In the genomic region with DNA sequence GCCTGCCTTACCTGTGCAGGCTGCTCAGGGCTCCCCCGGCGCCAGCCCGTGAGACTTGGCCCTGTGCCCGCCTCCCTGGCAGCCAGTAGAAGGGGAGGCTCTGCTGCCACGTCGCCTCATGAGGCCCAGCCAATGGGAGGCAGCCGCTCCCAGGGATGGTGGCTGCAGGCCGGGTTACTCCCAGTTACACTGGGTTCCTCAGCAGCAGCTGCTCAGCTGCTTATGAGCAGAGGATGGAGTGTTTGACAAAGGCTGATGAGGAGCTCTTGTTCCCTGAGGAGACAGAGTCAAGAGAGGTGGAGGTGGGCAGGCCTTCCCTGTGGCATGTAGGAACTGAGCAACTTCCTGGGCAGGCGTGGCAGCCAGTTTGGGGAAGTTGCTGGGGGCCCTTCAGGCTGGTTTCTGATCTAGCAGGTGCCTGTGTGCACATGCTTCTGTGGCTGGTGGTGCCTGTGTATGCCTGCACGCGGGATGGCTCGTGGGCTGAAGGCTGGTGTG, we compare ENCODE assay signal across 8 cellular contexts. TPM values are rescaled to one million over a fixed set of nuclear protein-coding genes. Genes with fewer than 3 reads are reported as not detected.
DNase-seq lines count a peak whose midpoint lies in the region; ATAC-seq and TF ChIP-seq lines count a peak whose summit lies in the region.

No MANE protein-coding gene starts in this region.

- intact Hi-C loops in activated CD8-positive, alpha-beta T cell treated with anti-CD3 and anti-CD28 coated beads for 36 hours (cut with micrococcal nuclease), result no loop called here
- intact Hi-C loops in sigmoid colon (cut with DNase I), result no loop called here

- POLR2A ChIA-PET in activated CD8-positive, alpha-beta T cell treated with anti-CD3 and anti-CD28 coated beads for 36 hours (lab: Charles Lee), result interaction anchor here (1.3 to 1.5 kb wide), 2 partner anchors 9 to 20 kb away, joined by 3 to 4 read pairs; no protein-coding TSS in a partner anchor

- TF ChIP-seq POLR2A in sigmoid colon (IDR thresholded peaks at IDR 0.05), result no peak

- CTCF ChIA-PET in activated CD8-positive, alpha-beta T cell treated with anti-CD3 and anti-CD28 coated beads for 36 hours (lab: Charles Lee), result interaction anchor here (1.4 to 1.9 kb wide), 3 partner anchors 10 to 41 kb away, joined by 4 to 5 read pairs (median 5); no protein-coding TSS in a partner anchor

- H3K4me1 ChIP-seq in sigmoid colon, result peaks cover 0 to 10% (median 10%) of the 10 kb centered on the region in 4 donors

- TF ChIP-seq CTCF in GM12875 (IDR thresholded peaks at IDR 0.05; ENCODE audit: borderline replicate concordance, insufficient read depth, low read depth, low read length) (no peak), sigmoid colon (IDR thresholded peaks at IDR 0.05) (no peak)
- no peak for TF ChIP-seq CTCF in activated CD8-positive, alpha-beta T cell treated with anti-CD3 and anti-CD28 coated beads for 36 hours (IDR thresholded peaks at IDR 0.05)

- H3K4me3 Mint-ChIP-seq in activated CD8-positive, alpha-beta T cell treated with anti-CD3 and anti-CD28 coated beads for 36 hours, result peak overlapping the region; percentile 44
- peak overlapping the region; percentile 67 for H3K4me3 Mint-ChIP-seq in memory B cell

- no peak for TF ChIP-seq EP300 in sigmoid colon (IDR thresholded peaks at IDR 0.05)

- no peaks in the 10 kb centered on the region for H3K9me3 ChIP-seq in MG63
- no peaks in the 10 kb centered on the region for H3K9me3 ChIP-seq in sigmoid colon

- no peak overlapping the region for H3K27ac ChIP-seq in sigmoid colon

- peak; percentile 44 for ATAC-seq in GM21825 (IDR thresholded peaks at IDR 0.05; ENCODE audit: unreplicated experiment)
- ATAC-seq in activated CD8-positive, alpha-beta T cell treated with anti-CD3 and anti-CD28 coated beads for 36 hours, result peak; percentile 58
- peak; percentile 97 for ATAC-seq in memory B cell (ENCODE audit: low read depth)
- ATAC-seq in HG02884 (IDR thresholded peaks at IDR 0.05; ENCODE audit: unreplicated experiment), result no peak

- H3K4me3 ChIP-seq in GM12875 (ENCODE audit: low read depth, low read length) (peak overlapping the region; percentile 23), MG63 (no peak overlapping the region), sigmoid colon (no peak overlapping the region)

- peak overlapping the region; percentile 77 for H3K27ac Mint-ChIP-seq in activated CD8-positive, alpha-beta T cell treated with anti-CD3 and anti-CD28 coated beads for 36 hours
- H3K27ac Mint-ChIP-seq in memory B cell, result peak overlapping the region; percentile 87

- H3K36me3 ChIP-seq in MG63, result no peaks in the 10 kb centered on the region
- no peaks in the 10 kb centered on the region for H3K36me3 ChIP-seq in sigmoid colon

- peak; percentile 96 to 97 for DNase-seq in NCI-H2081 (lab: John Stamatoyannopoulos, UW)
- DNase-seq in activated CD8-positive, alpha-beta T cell treated with anti-CD3 and anti-CD28 coated beads for 36 hours, result peak; percentile 60
- peak; percentile 52 to 62 for DNase-seq in memory B cell (ENCODE audit: low spot score in 2 of 2)
- no peak for DNase-seq in MG63
- DNase-seq in sigmoid colon, result no peak

- H3K27me3 ChIP-seq in MG63 (no peaks in the 10 kb centered on the region), sigmoid colon (no peaks in the 10 kb centered on the region)

- peaks cover 74% of the 10 kb centered on the region for H3K36me3 Mint-ChIP-seq in activated CD8-positive, alpha-beta T cell treated with anti-CD3 and anti-CD28 coated beads for 36 hours (ENCODE audit: low read depth)
- no peaks in the 10 kb centered on the region for H3K36me3 Mint-ChIP-seq in memory B cell

- H3K9me3 Mint-ChIP-seq in activated CD8-positive, alpha-beta T cell treated with anti-CD3 and anti-CD28 coated beads for 36 hours, result no peaks in the 10 kb centered on the region
- H3K9me3 Mint-ChIP-seq in memory B cell, result no peaks in the 10 kb centered on the region

- peaks cover 32% of the 10 kb centered on the region for H3K4me1 Mint-ChIP-seq in activated CD8-positive, alpha-beta T cell treated with anti-CD3 and anti-CD28 coated beads for 36 hours (ENCODE audit: low read depth)
- peaks cover 45% of the 10 kb centered on the region for H3K4me1 Mint-ChIP-seq in memory B cell

- H3K27me3 Mint-ChIP-seq in activated CD8-positive, alpha-beta T cell treated with anti-CD3 and anti-CD28 coated beads for 36 hours, result no peaks in the 10 kb centered on the region
- no peaks in the 10 kb centered on the region for H3K27me3 Mint-ChIP-seq in memory B cell

- 30 to 37% methylated on average over 12 of the region's 12 CpGs for WGBS in sigmoid colon, 2 donors

RNA-seq across cellular contexts. Expression of gene MFSD2A, which starts 5.6 kb away (rescaled TPM):
- 10 to 100 TPM; 15.0 to 19.3 TPM for total RNA-seq in activated CD8-positive, alpha-beta T cell treated with anti-CD3 and anti-CD28 coated beads for 36 hours
- 4.8 and 5.8 TPM in 2 replicates for total RNA-seq in MG63 (2014; rRNA removed; shearing (Covaris generic); ENCODE audit: low replicate concordance)
- total RNA-seq in sigmoid colon, result 1 to 10 TPM; 1.3 to 8.1 (median 6.2) TPM
- 10 to 100 TPM in 1 of 3 donors, 1 to 10 TPM in 2; 2.1 to 26.5 (median 4.2) TPM for polyA plus RNA-seq in sigmoid colon

RNA-seq across cellular contexts. Expression of gene MYCL, which starts 58.8 kb away (rescaled TPM):
- under 1 TPM; 0.13 to 0.20 TPM for total RNA-seq in activated CD8-positive, alpha-beta T cell treated with anti-CD3 and anti-CD28 coated beads for 36 hours
- total RNA-seq in MG63 (2014; rRNA removed; shearing (Covaris generic); ENCODE audit: low replicate concordance), result 0.07 and 0.25 TPM in 2 replicates
- 1 to 10 TPM in 2 of 4 donors, under 1 TPM in 2; 0.14 to 1.7 (median 0.78) TPM for total RNA-seq in sigmoid colon
- polyA plus RNA-seq in sigmoid colon, result 1 to 10 TPM; 5.8 to 8.2 (median 7.2) TPM

Comparison
In these comparisons a context has a peak if more than half of its experiments do, and no peak if none do; other contexts are left out.
1. DNase-seq: peak in NCI-H2081 (2 of 2), activated CD8-positive, alpha-beta T cell treated with anti-CD3 and anti-CD28 coated beads for 36 hours (single experiment) and memory B cell (2 of 2); none in MG63 (single experiment) and sigmoid colon (single experiment).